ENCODE assay signal across 8 cellular contexts in the genomic region with DNA sequence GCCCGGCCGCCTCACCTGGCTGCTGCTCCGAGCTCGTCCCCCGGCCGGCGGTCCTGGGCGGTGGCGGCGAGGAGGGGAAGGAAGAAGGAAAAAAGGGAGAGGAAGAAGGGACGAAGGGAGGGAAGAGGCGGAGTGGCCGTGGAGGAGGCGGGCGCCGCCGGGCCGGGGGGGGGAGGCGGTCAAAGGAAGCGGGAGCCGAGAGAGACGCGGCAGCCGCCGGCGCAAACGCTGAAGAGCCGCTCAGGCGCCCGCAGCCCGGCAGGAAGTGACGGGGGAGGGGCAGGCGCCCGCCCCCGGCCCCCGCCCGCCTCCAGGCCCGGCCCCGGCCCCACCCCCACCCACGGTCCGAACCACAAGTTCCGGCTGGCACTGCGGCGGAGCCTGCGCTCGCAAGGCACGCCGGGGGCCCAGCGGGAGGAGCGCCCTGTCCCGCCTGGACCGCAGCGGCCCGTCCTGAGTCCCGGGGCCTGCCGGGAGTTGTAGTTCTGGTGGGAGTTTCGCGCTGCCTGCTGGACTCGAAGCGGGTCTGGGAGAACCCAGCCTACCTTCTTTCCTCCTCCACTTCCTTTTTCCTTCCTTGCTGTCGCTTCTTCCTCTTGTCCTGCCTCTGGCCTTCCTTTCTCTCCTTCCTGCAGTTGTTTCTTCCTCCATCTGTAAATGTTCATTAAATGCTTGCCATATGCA. TPM values are rescaled to one million over a fixed set of nuclear protein-coding genes. Genes with fewer than 3 reads are reported as not detected.
DNase-seq lines count a peak whose midpoint lies in the region; ATAC-seq and TF ChIP-seq lines count a peak whose summit lies in the region.

A gene with protein sequence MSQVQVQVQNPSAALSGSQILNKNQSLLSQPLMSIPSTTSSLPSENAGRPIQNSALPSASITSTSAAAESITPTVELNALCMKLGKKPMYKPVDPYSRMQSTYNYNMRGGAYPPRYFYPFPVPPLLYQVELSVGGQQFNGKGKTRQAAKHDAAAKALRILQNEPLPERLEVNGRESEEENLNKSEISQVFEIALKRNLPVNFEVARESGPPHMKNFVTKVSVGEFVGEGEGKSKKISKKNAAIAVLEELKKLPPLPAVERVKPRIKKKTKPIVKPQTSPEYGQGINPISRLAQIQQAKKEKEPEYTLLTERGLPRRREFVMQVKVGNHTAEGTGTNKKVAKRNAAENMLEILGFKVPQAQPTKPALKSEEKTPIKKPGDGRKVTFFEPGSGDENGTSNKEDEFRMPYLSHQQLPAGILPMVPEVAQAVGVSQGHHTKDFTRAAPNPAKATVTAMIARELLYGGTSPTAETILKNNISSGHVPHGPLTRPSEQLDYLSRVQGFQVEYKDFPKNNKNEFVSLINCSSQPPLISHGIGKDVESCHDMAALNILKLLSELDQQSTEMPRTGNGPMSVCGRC (minus strand): TSS at position 234 of the 684 bp plus-strand sequence. CDS start 22,133 bp downstream, outside the sequence.

- H3K27ac Mint-ChIP-seq in activated T-helper 2 cell treated with anti-CD3 and anti-CD28 coated beads, Interferon-gamma antibody, Interleukin-2, Interleukin-4, amounts not matched to agents 10 μg/mL and 5 μg/mL and 100 μg/mL, durations not matched to agents 14 hours and 24 hours and 36 hours: peak within 1 kb of the TSS; percentile 83
- H3K27ac Mint-ChIP-seq in naive thymus-derived CD8-positive, alpha-beta T cell: peak within 1 kb of the TSS; percentile 78 to 97 (median 95)
- H3K27ac Mint-ChIP-seq in stimulated activated naive B cell treated with anti-CD40 and anti-IgM and Interleukin-4, amounts not matched to agents 10 μg/mL and 1 μg/mL and 100 μg/mL, for 72 hours: peak within 1 kb of the TSS; percentile 92

- H3K79me2 ChIP-seq in Loucy (ENCODE audit: insufficient read depth, low read length): peaks cover 49% of the 10 kb centered on the region

- H3K4me3 Mint-ChIP-seq in activated T-helper 2 cell treated with anti-CD3 and anti-CD28 coated beads, Interferon-gamma antibody, Interleukin-2, Interleukin-4, amounts not matched to agents 10 μg/mL and 5 μg/mL and 100 μg/mL, durations not matched to agents 14 hours and 24 hours and 36 hours (ENCODE audit: low read depth): peak within 1 kb of the TSS; percentile 87
- peak within 1 kb of the TSS; percentile 89 to 96 (median 92) for H3K4me3 Mint-ChIP-seq in naive thymus-derived CD8-positive, alpha-beta T cell
- H3K4me3 Mint-ChIP-seq in stimulated activated naive B cell treated with anti-CD40 and anti-IgM and Interleukin-4, amounts not matched to agents 10 μg/mL and 1 μg/mL and 100 μg/mL, for 72 hours: peak within 1 kb of the TSS; percentile 90 to 94

- H3K4me3 ChIP-seq in Loucy (ENCODE audit: low read length, poor library complexity, severe bottlenecking) (peak within 1 kb of the TSS; percentile 85), RWPE2 (ENCODE audit: severe bottlenecking) (peak within 1 kb of the TSS; percentile 89), fibroblast of mammary gland (ENCODE audit: control insufficient read depth, low read depth, low read length) (peak within 1 kb of the TSS; percentile 83)

- peaks cover 2% of the 10 kb centered on the region for H3K27me3 Mint-ChIP-seq in activated T-helper 2 cell treated with anti-CD3 and anti-CD28 coated beads, Interferon-gamma antibody, Interleukin-2, Interleukin-4, amounts not matched to agents 10 μg/mL and 5 μg/mL and 100 μg/mL, durations not matched to agents 14 hours and 24 hours and 36 hours (ENCODE audit: low read depth)
- H3K27me3 Mint-ChIP-seq in naive thymus-derived CD8-positive, alpha-beta T cell: peaks cover 0 to 2% (median 0%) of the 10 kb centered on the region in 5 donors
- H3K27me3 Mint-ChIP-seq in stimulated activated naive B cell treated with anti-CD40 and anti-IgM and Interleukin-4, amounts not matched to agents 10 μg/mL and 1 μg/mL and 100 μg/mL, for 72 hours: no peaks in the 10 kb centered on the region

- POLR2A ChIA-PET in naive thymus-derived CD8-positive, alpha-beta T cell (lab: Charles Lee): interaction anchor here (0.7 to 2.7 kb wide), 10 partner anchors 9 to 748 kb away, joined by 3 to 19 read pairs (median 4); partner anchors contain the start of genes CSE1L, DDX27, RNF114 and ZNFX1

- peak; percentile 97 for ATAC-seq in RWPE2 (ENCODE audit: low read depth)
- peak; percentile 89 to 93 for ATAC-seq in naive thymus-derived CD8-positive, alpha-beta T cell
- ATAC-seq in stimulated activated naive B cell treated with anti-CD40 and anti-IgM and Interleukin-4, amounts not matched to agents 10 μg/mL and 1 μg/mL and 100 μg/mL, for 72 hours (replicated peaks): peak; percentile 96 to 97

- DNase-seq in EH (ENCODE audit: low read depth) (peak; percentile 95), H4 (ENCODE audit: low spot score) (peak; percentile 91), RWPE2 (ENCODE audit: low spot score) (peak; percentile 100), fibroblast of mammary gland (ENCODE audit: low read depth) (peak; percentile 91)
- DNase-seq in activated T-helper 2 cell treated with anti-CD3 and anti-CD28 coated beads, Interferon-gamma antibody, Interleukin-2, Interleukin-4, amounts not matched to agents 10 μg/mL and 5 μg/mL and 100 μg/mL, durations not matched to agents 14 hours and 24 hours and 36 hours (ENCODE audit: low spot score): peak; percentile 91
- DNase-seq in naive thymus-derived CD8-positive, alpha-beta T cell: peak; percentile 82 to 95 (median 92)
- DNase-seq in stimulated activated naive B cell treated with anti-CD40 and anti-IgM and Interleukin-4, amounts not matched to agents 10 μg/mL and 1 μg/mL and 100 μg/mL, for 72 hours: peak; percentile 92

- H3K4me1 ChIP-seq in Loucy (ENCODE audit: insufficient read depth, low read length, poor library complexity, severe bottlenecking) (peaks cover 30% of the 10 kb centered on the region), RWPE2 (ENCODE audit: insufficient read depth, poor library complexity, severe bottlenecking) (peaks cover 17% of the 10 kb centered on the region)

- no peaks in the 10 kb centered on the region for H3K36me3 ChIP-seq in Loucy (ENCODE audit: insufficient read depth, low read length)
- peaks cover 17% of the 10 kb centered on the region for H3K36me3 ChIP-seq in RWPE2 (ENCODE audit: low read depth)

- H3K9me2 ChIP-seq in Loucy (replicated peaks; ENCODE audit: low read depth, low read length): no peaks in the 10 kb centered on the region

- peaks cover 3% of the 10 kb centered on the region; the same call in 1 of the 2 replicates for H3F3A ChIP-seq in Loucy (ENCODE audit: low read depth)

- H3K27me3 ChIP-seq in Loucy (ENCODE audit: insufficient read depth, low read length, poor library complexity, severe bottlenecking): no peaks in the 10 kb centered on the region
- H3K27me3 ChIP-seq in RWPE2 (ENCODE audit: insufficient read depth, poor library complexity, severe bottlenecking): no peaks in the 10 kb centered on the region

- H3K9me3 ChIP-seq in Loucy (ENCODE audit: insufficient read depth, low read depth, low read length): no peaks in the 10 kb centered on the region
- H3K9me3 ChIP-seq in RWPE2 (ENCODE audit: severe bottlenecking): no peaks in the 10 kb centered on the region

- H3K9me3 Mint-ChIP-seq in activated T-helper 2 cell treated with anti-CD3 and anti-CD28 coated beads, Interferon-gamma antibody, Interleukin-2, Interleukin-4, amounts not matched to agents 10 μg/mL and 5 μg/mL and 100 μg/mL, durations not matched to agents 14 hours and 24 hours and 36 hours: no peaks in the 10 kb centered on the region
- no peaks in the 10 kb centered on the region for H3K9me3 Mint-ChIP-seq in naive thymus-derived CD8-positive, alpha-beta T cell
- H3K9me3 Mint-ChIP-seq in stimulated activated naive B cell treated with anti-CD40 and anti-IgM and Interleukin-4, amounts not matched to agents 10 μg/mL and 1 μg/mL and 100 μg/mL, for 72 hours: peaks cover 0 to 1% of the 10 kb centered on the region in 2 donors

- H4K20me1 ChIP-seq in Loucy (ENCODE audit: insufficient read depth, low read length, poor library complexity, severe bottlenecking): peaks cover 39% of the 10 kb centered on the region

- peak within 1 kb of the TSS; percentile 69 for H3K9ac ChIP-seq in Loucy (ENCODE audit: low read depth, low read length, poor library complexity, severe bottlenecking)

- peaks cover 31% of the 10 kb centered on the region for H3K36me3 Mint-ChIP-seq in activated T-helper 2 cell treated with anti-CD3 and anti-CD28 coated beads, Interferon-gamma antibody, Interleukin-2, Interleukin-4, amounts not matched to agents 10 μg/mL and 5 μg/mL and 100 μg/mL, durations not matched to agents 14 hours and 24 hours and 36 hours (ENCODE audit: low read depth)
- H3K36me3 Mint-ChIP-seq in naive thymus-derived CD8-positive, alpha-beta T cell: peaks cover 0 to 15% (median 0%) of the 10 kb centered on the region in 3 donors
- peaks cover 3 to 5% of the 10 kb centered on the region in 2 donors for H3K36me3 Mint-ChIP-seq in stimulated activated naive B cell treated with anti-CD40 and anti-IgM and Interleukin-4, amounts not matched to agents 10 μg/mL and 1 μg/mL and 100 μg/mL, for 72 hours

- H2AFZ ChIP-seq in Loucy (ENCODE audit: low read length): peak within 1 kb of the TSS; percentile 84

- TF ChIP-seq CTCF in Loucy (conservative IDR thresholded peaks at IDR 0.05; ENCODE audit: low read length) (no peak), RWPE2 (IDR thresholded peaks at IDR 0.05; ENCODE audit: poor library complexity, severe bottlenecking) (no peak), fibroblast of mammary gland (conservative IDR thresholded peaks at IDR 0.05; ENCODE audit: control insufficient read depth, insufficient read depth, low read depth, low read length) (no peak)

- peaks cover 32% of the 10 kb centered on the region for H3K4me1 Mint-ChIP-seq in activated T-helper 2 cell treated with anti-CD3 and anti-CD28 coated beads, Interferon-gamma antibody, Interleukin-2, Interleukin-4, amounts not matched to agents 10 μg/mL and 5 μg/mL and 100 μg/mL, durations not matched to agents 14 hours and 24 hours and 36 hours (ENCODE audit: low read depth)
- peaks cover 16 to 42% (median 38%) of the 10 kb centered on the region in 4 donors for H3K4me1 Mint-ChIP-seq in naive thymus-derived CD8-positive, alpha-beta T cell
- H3K4me1 Mint-ChIP-seq in stimulated activated naive B cell treated with anti-CD40 and anti-IgM and Interleukin-4, amounts not matched to agents 10 μg/mL and 1 μg/mL and 100 μg/mL, for 72 hours: peaks cover 7 to 36% of the 10 kb centered on the region in 2 donors

- H3K27ac ChIP-seq in RWPE2 (ENCODE audit: poor library complexity, severe bottlenecking): peak within 1 kb of the TSS; percentile 69

- peak within 1 kb of the TSS; percentile 87 for H3K4me2 ChIP-seq in Loucy (ENCODE audit: low read depth, low read length, poor library complexity, severe bottlenecking)

- intact Hi-C loops in activated T-helper 2 cell treated with anti-CD3 and anti-CD28 coated beads, Interferon-gamma antibody, Interleukin-2, Interleukin-4, amounts not matched to agents 10 μg/mL and 5 μg/mL and 100 μg/mL, durations not matched to agents 14 hours and 24 hours and 36 hours (cut with micrococcal nuclease): loop anchor here (1.0 to 5.0 kb wide), 3 partner anchors 31 to 142 kb away; partner anchors contain the start of genes CSE1L and DDX27

RNA-seq across cellular contexts. Expression of the gene that starts here (rescaled TPM):
- 34.7 and 47.4 TPM in 2 replicates for total RNA-seq in H4 (2014; rRNA removed; shearing (Covaris generic))
- total RNA-seq in activated T-helper 2 cell treated with anti-CD3 and anti-CD28 coated beads, Interferon-gamma antibody, Interleukin-2, Interleukin-4, amounts not matched to agents 10 μg/mL and 5 μg/mL and 100 μg/mL, durations not matched to agents 14 hours and 24 hours and 36 hours: 68.8 and 69.7 TPM in 2 replicates
- 10 to 100 TPM; 43.8 to 45.3 TPM for total RNA-seq in naive thymus-derived CD8-positive, alpha-beta T cell
- polyA plus RNA-seq in naive thymus-derived CD8-positive, alpha-beta T cell: 10 to 100 TPM; 28.5 to 34.7 (median 30.2) TPM

Comparison
In these comparisons a context has a peak if more than half of its experiments do, and no peak if none do; other contexts are left out.
1. Peak in every context shown above with its lines: DNase-seq, ATAC-seq, H3K4me3 ChIP-seq and H3K27ac ChIP-seq.